1 cellular context compared by ENCODE assay signal in genomic region chr10:123147635-123148413, GRCh38.
TF ChIP-seq lines count a peak whose summit lies in the region.

Gene HMX2 (plus strand): TSS chr10:123148136. CDS start chr10:123148379, 243 bp downstream.

TF ChIP-seq in HepG2, 621 proteins besides CTCF, POLR2A, EP300 and RAD21 (continued from another document):
- TF ChIP-seq GMEB2 (CRISPR knock-in tag; IDR thresholded peaks at IDR 0.05; ENCODE audit: low read depth), result no peak
- TF ChIP-seq ZNF777 (CRISPR knock-in tag; IDR thresholded peaks at IDR 0.05), result 0 out of 2 replicates have a peak, but pooled peaks have one; percentile 26
- no peak for TF ChIP-seq SCMH1 (CRISPR knock-in tag; IDR thresholded peaks at IDR 0.05; ENCODE audit: borderline replicate concordance)
- TF ChIP-seq JUN (CRISPR knock-in tag; IDR thresholded peaks at IDR 0.05), result no peak
- no peak for TF ChIP-seq SP1 (IDR thresholded peaks at IDR 0.05)
- TF ChIP-seq SP1 (CRISPR knock-in tag; IDR thresholded peaks at IDR 0.05), result no peak
- peak; percentile 41; the same call in 1 of the 2 replicates for TF ChIP-seq GABPB1 (CRISPR knock-in tag; IDR thresholded peaks at IDR 0.05)
- no peak for TF ChIP-seq ZZZ3 (CRISPR knock-in tag; IDR thresholded peaks at IDR 0.05; ENCODE audit: borderline replicate concordance)
- no peak for TF ChIP-seq ZNF766 (CRISPR knock-in tag; IDR thresholded peaks at IDR 0.05; ENCODE audit: borderline replicate concordance)
- no peak for TF ChIP-seq MTF2 (CRISPR knock-in tag; IDR thresholded peaks at IDR 0.05; ENCODE audit: borderline replicate concordance)
- TF ChIP-seq ZFP36L1 (CRISPR knock-in tag; IDR thresholded peaks at IDR 0.05), result no peak
- TF ChIP-seq HNRNPK (IDR thresholded peaks at IDR 0.05; ENCODE audit: low read depth, low read length, poor library complexity, severe bottlenecking), result no peak
- no peak for TF ChIP-seq ZNF670 (CRISPR knock-in tag; IDR thresholded peaks at IDR 0.05; ENCODE audit: borderline replicate concordance)
- TF ChIP-seq POGK (CRISPR knock-in tag; conservative IDR thresholded peaks at IDR 0.05), result no peak
- no peak for TF ChIP-seq SMAD9 (CRISPR knock-in tag; IDR thresholded peaks at IDR 0.05)
- 0 out of 2 replicates have a peak, but pooled peaks have one; percentile 36 for TF ChIP-seq SAP130 (CRISPR knock-in tag; IDR thresholded peaks at IDR 0.05; ENCODE audit: low read depth)
- no peak for TF ChIP-seq GZF1 (CRISPR knock-in tag; IDR thresholded peaks at IDR 0.05)
- TF ChIP-seq ZNF724P (CRISPR knock-in tag; IDR thresholded peaks at IDR 0.05; ENCODE audit: borderline replicate concordance), result peak; percentile 66; the same call in 1 of the 2 replicates
- no peak for TF ChIP-seq DBP (CRISPR knock-in tag; IDR thresholded peaks at IDR 0.05; ENCODE audit: not compliant biosample characterization)
- TF ChIP-seq ZNF570 (CRISPR knock-in tag; IDR thresholded peaks at IDR 0.05; ENCODE audit: borderline replicate concordance), result no peak
- TF ChIP-seq SP5 (CRISPR knock-in tag; IDR thresholded peaks at IDR 0.05; ENCODE audit: borderline replicate concordance, low read depth), result no peak
- TF ChIP-seq NFYC (CRISPR knock-in tag; IDR thresholded peaks at IDR 0.05), result peak; percentile 56
- TF ChIP-seq ZIK1 (CRISPR knock-in tag; IDR thresholded peaks at IDR 0.05; ENCODE audit: borderline replicate concordance, low read depth), result no peak
- no peak for TF ChIP-seq HHEX (CRISPR knock-in tag; IDR thresholded peaks at IDR 0.05)
- no peak for TF ChIP-seq HMG20B (CRISPR knock-in tag; conservative IDR thresholded peaks at IDR 0.05)
